ENCODE assay signal across 24 cellular contexts in the genomic region with DNA sequence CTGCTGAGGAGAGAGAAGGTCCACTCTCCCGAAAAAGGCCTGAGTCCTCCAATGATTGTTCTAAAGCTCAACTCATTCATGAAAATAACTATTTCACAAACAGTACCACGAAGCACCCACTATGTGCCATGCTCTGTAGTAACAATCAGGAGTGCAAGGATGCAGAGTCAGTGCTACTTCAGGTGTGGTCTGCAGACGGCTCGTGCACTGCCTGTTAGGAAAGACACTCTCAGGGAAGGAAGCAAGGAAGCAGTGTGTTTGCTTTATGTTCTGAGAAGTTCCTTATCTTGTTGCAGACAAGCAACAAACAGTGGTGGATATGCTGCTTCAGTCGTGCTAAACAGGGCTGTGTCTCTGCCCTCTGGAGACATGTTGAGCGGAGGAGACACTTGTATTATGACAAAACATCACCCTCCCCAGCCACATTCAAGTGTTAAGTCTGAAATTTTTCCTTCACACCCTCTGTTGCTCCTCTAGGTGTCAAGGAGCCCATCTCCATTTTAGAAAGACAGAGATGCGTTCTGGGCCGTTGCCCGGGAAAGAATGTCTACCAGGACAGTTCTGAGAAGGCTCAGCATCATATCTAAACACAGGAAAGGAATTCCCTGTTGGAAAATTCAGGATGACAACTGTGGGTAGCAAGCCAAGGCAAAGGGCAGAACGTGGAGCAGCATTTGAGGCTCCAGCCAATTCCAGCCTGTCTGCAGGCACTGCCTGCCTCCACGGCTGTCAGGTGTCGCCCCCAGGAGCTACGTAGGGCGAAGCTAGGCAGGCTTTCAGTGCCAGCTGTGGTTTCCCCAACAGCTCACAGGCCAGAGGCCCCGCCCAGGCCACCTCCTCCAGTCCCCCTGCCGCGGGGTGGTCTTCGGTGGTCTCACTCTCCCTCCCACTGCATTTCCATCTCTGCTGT.
"Had no signal": no experiment of that assay in that cellular context is flagged by ENCODE, and none has a peak within 500 bp of the region (broad histone marks: within the 10 kb centered on the region; RNA-seq: fewer than 3 reads in every experiment).

No MANE protein-coding gene starts in this region.

- H3K36me3 Mint-ChIP-seq: activated CD8-positive, alpha-beta memory T cell treated with anti-CD3 and anti-CD28 coated beads, Interleukin-2, amount 10 ng/mL, durations not matched to agents 7 days and 5 days; activated naive CD4-positive, alpha-beta T cell treated with anti-CD3 and anti-CD28 coated beads, Interleukin-2, amount 10 ng/mL, durations not matched to agents 7 days and 5 days; natural killer cell; T-cell had no signal

- H3K4me1 ChIP-seq: esophagus squamous epithelium, heart left ventricle, tibial nerve, vagina had no signal

- H3K27me3 Mint-ChIP-seq: activated CD4-positive, alpha-beta T cell treated with anti-CD3 and anti-CD28 coated beads, Interleukin-2, amount 10 ng/mL, durations not matched to agents 7 days and 5 days; activated CD8-positive, alpha-beta memory T cell treated with anti-CD3 and anti-CD28 coated beads, Interleukin-2, amount 10 ng/mL, durations not matched to agents 7 days and 5 days; activated CD8-positive, alpha-beta T cell treated with anti-CD3 and anti-CD28 coated beads for 36 hours; activated naive CD4-positive, alpha-beta T cell treated with anti-CD3 and anti-CD28 coated beads, Interleukin-2, amount 10 ng/mL, durations not matched to agents 7 days and 5 days; stimulated activated naive CD8-positive, alpha-beta T cell treated with anti-CD3 and anti-CD28 coated beads, Interleukin-15, Interleukin-2, amounts not matched to agents 100 ng/mL and 50 ng/mL, for 24 hours; T-cell had no signal

- H3K9me3 ChIP-seq: esophagus squamous epithelium, heart left ventricle, neutrophil, ovary, tibial nerve, vagina had no signal

- H3K9me3 Mint-ChIP-seq: activated CD4-positive, alpha-beta T cell treated with anti-CD3 and anti-CD28 coated beads, Interleukin-2, amount 10 ng/mL, durations not matched to agents 7 days and 5 days; activated CD8-positive, alpha-beta T cell treated with anti-CD3 and anti-CD28 coated beads for 36 hours; activated naive CD4-positive, alpha-beta T cell treated with anti-CD3 and anti-CD28 coated beads, Interleukin-2, amount 10 ng/mL, durations not matched to agents 7 days and 5 days; natural killer cell; stimulated activated naive CD8-positive, alpha-beta T cell treated with anti-CD3 and anti-CD28 coated beads, Interleukin-15, Interleukin-2, amounts not matched to agents 100 ng/mL and 50 ng/mL, for 24 hours; T-cell; T-helper 2 cell treated with Interferon-gamma antibody and Interleukin-4, amounts not matched to agents 5 μg/mL and 100 μg/mL, for 36 hours had no signal

- H3K4me3 Mint-ChIP-seq: activated CD4-positive, alpha-beta T cell treated with anti-CD3 and anti-CD28 coated beads, Interleukin-2, amount 10 ng/mL, durations not matched to agents 7 days and 5 days; activated CD8-positive, alpha-beta memory T cell treated with anti-CD3 and anti-CD28 coated beads, Interleukin-2, amount 10 ng/mL, durations not matched to agents 7 days and 5 days; activated CD8-positive, alpha-beta T cell treated with anti-CD3 and anti-CD28 coated beads for 36 hours; activated naive CD4-positive, alpha-beta T cell treated with anti-CD3 and anti-CD28 coated beads, Interleukin-2, amount 10 ng/mL, durations not matched to agents 7 days and 5 days; natural killer cell; stimulated activated naive CD8-positive, alpha-beta T cell treated with anti-CD3 and anti-CD28 coated beads, Interleukin-15, Interleukin-2, amounts not matched to agents 100 ng/mL and 50 ng/mL, for 24 hours; T-cell; T-helper 2 cell treated with Interferon-gamma antibody and Interleukin-4, amounts not matched to agents 5 μg/mL and 100 μg/mL, for 36 hours had no signal

- H3K27ac ChIP-seq: coronary artery, heart left ventricle, neutrophil, ovary, tibial nerve, vagina, WERI-Rb-1 had no signal

- H3K27me3 ChIP-seq: esophagus squamous epithelium, neutrophil, ovary, tibial nerve, vagina had no signal

- H3K4me1 Mint-ChIP-seq: activated naive CD4-positive, alpha-beta T cell treated with anti-CD3 and anti-CD28 coated beads, Interleukin-2, amount 10 ng/mL, durations not matched to agents 7 days and 5 days; T-cell had no signal

- H3K4me3 ChIP-seq: coronary artery, esophagus squamous epithelium, heart left ventricle, lung, ovary, tibial nerve, vagina had no signal

- ATAC-seq: activated CD8-positive, alpha-beta memory T cell treated with anti-CD3 and anti-CD28 coated beads, Interleukin-2, amount 10 ng/mL, durations not matched to agents 7 days and 5 days; activated CD8-positive, alpha-beta T cell treated with anti-CD3 and anti-CD28 coated beads for 36 hours; heart left ventricle; left colon; natural killer cell; T-cell had no signal

- DNase-seq: activated CD4-positive, alpha-beta T cell treated with anti-CD3 and anti-CD28 coated beads, Interleukin-2, amount 10 ng/mL, durations not matched to agents 7 days and 5 days; activated CD4-positive, CD25-positive, alpha-beta regulatory T cell treated with anti-CD3 and anti-CD28 coated beads, Interleukin-2, amount 50 U/mL, for 72 hours; activated CD8-positive, alpha-beta memory T cell treated with anti-CD3 and anti-CD28 coated beads, Interleukin-2, amount 10 ng/mL, durations not matched to agents 7 days and 5 days; activated CD8-positive, alpha-beta T cell treated with anti-CD3 and anti-CD28 coated beads for 36 hours; activated effector memory CD4-positive, alpha-beta T cell treated with anti-CD3 and anti-CD28 coated beads, Interleukin-2, amount 50 U/mL, for 16 hours; activated naive CD4-positive, alpha-beta T cell treated with anti-CD3 and anti-CD28 coated beads, Interleukin-2, amount 10 ng/mL, durations not matched to agents 7 days and 5 days; activated T-cell treated with anti-CD3 and anti-CD28 coated beads for 4 hours; cerebellar nuclear complex; esophagus squamous epithelium; heart left ventricle; islet precursor cell; left colon; natural killer cell; ovary; substantia nigra; T-cell; WERI-Rb-1 had no signal

- H3K27ac Mint-ChIP-seq: activated CD4-positive, alpha-beta T cell treated with anti-CD3 and anti-CD28 coated beads, Interleukin-2, amount 10 ng/mL, durations not matched to agents 7 days and 5 days; activated CD8-positive, alpha-beta memory T cell treated with anti-CD3 and anti-CD28 coated beads, Interleukin-2, amount 10 ng/mL, durations not matched to agents 7 days and 5 days; activated CD8-positive, alpha-beta T cell treated with anti-CD3 and anti-CD28 coated beads for 36 hours; activated naive CD4-positive, alpha-beta T cell treated with anti-CD3 and anti-CD28 coated beads, Interleukin-2, amount 10 ng/mL, durations not matched to agents 7 days and 5 days; natural killer cell; stimulated activated naive CD8-positive, alpha-beta T cell treated with anti-CD3 and anti-CD28 coated beads, Interleukin-15, Interleukin-2, amounts not matched to agents 100 ng/mL and 50 ng/mL, for 24 hours; T-cell; T-helper 2 cell treated with Interferon-gamma antibody and Interleukin-4, amounts not matched to agents 5 μg/mL and 100 μg/mL, for 36 hours had no signal

- H3K36me3 ChIP-seq: esophagus squamous epithelium, heart left ventricle, neutrophil, ovary, tibial nerve, vagina, WERI-Rb-1 had no signal
